In genomic region chr17:72598705-72599104, GRCh38 we compare ENCODE assay signal across 1 cellular context.
TF ChIP-seq lines count a peak whose summit lies in the region.

No MANE protein-coding gene starts in this region.

TF ChIP-seq in K562, 482 proteins besides CTCF, POLR2A, EP300 and RAD21 (continued from another document):
- TF ChIP-seq TFE3 (CRISPR knock-in tag; IDR thresholded peaks at IDR 0.05) (0 out of 2 replicates have a peak, but pooled peaks have one; percentile 3), USF2 (CRISPR knock-in tag; IDR thresholded peaks at IDR 0.05) (0 out of 2 replicates have a peak, but pooled peaks have one; percentile 8)
